Comparison of ENCODE assay signal across 26 cellular contexts in the genomic region with DNA sequence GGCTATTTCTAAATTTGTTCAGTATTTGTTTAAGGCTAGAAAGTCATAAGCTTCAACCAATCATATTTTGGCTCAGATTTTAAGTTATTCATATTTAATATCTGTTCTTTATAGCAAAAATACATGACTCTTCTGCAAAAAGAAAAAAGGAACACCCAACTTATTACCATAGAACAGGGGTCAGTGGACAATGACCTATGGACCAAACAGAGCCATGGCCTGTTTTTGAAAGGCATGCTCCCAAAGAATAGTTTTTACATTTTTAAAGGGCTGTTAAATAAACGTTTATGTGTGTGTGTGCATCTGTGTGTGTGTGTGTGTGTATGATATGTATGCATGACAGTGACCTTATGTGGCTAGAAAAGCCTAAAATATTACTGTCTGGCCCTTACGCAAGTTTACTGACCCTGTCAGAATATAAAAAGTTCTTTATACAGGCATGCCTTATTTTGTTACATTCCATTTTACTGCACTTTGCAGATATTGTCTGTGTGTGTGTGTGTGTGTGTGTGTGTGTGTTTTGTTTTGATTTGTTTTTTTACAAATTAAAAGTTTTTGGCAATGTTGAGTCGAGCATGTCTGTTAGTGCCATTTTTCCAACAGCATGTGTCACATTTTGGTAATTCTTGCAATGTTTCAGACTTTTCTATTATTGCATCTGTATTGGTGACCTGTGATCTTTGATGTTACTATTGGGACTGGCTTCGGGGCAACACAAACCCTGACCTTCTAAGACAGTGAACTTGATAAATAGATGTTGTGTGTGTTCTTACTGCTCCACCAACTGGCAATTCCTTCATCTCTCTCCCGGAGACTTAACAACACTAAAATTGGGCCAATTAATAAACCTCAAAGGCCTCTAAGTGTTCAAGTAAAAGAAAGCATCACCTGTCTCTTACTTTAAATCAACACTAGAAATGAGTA.
A peak's percentile ranks its signal among the peaks of the same experiment; 100 is the strongest.
DNase-seq lines count a peak whose midpoint lies in the region; ATAC-seq and FAIRE-seq lines count a peak whose summit lies in the region.
"Had no signal": no experiment of that assay in that cellular context is flagged by ENCODE, and none has a peak within 500 bp of the region (broad histone marks: within the 10 kb centered on the region; RNA-seq: fewer than 3 reads in every experiment).

No MANE protein-coding gene starts in this region.

- H3K27ac Mint-ChIP-seq in central memory CD8-positive, alpha-beta T cell (ENCODE audit: low read depth): peak overlapping the region; percentile 74

- H3K4me3 Mint-ChIP-seq in central memory CD8-positive, alpha-beta T cell: peak overlapping the region; percentile 60
- H3K4me3 Mint-ChIP-seq: CD4-positive, CD25-positive, alpha-beta regulatory T cell had no signal

- H3K27ac ChIP-seq in ACC112 (ENCODE audit: low read depth, low read length) (no peak overlapping the region), muscle layer of colon (ENCODE audit: low read depth, low read length) (peak overlapping the region; percentile 46)
- H3K27ac ChIP-seq: KMS-11 had no signal

- no peak overlapping the region for H3K9ac ChIP-seq in muscle layer of colon (ENCODE audit: low read length)
- H3K9ac ChIP-seq: KMS-11 had no signal

- H3K9me3 ChIP-seq in muscle layer of colon (ENCODE audit: low read length): no peaks in the 10 kb centered on the region
- H3K9me3 ChIP-seq: HAP-1 had no signal

- peaks cover 72% of the 10 kb centered on the region for H3K4me1 Mint-ChIP-seq in central memory CD8-positive, alpha-beta T cell

- DNase-seq in GM18507 (ENCODE audit: extremely low spot score, insufficient read length, low read depth): no peak
- no peak for DNase-seq in central memory CD8-positive, alpha-beta T cell (ENCODE audit: low spot score in 2 of 2)
- no peak for DNase-seq in stimulated activated CD4-positive, alpha-beta T cell treated with anti-CD3 and anti-CD28 coated beads, Interleukin-4, amount 100 ng/mL, for 4 hours
- DNase-seq in superior temporal gyrus (ENCODE audit: extremely low spot score): no peak
- DNase-seq in effector CD8-positive, alpha-beta T cell (lab: John Stamatoyannopoulos, UW): no peak
- DNase-seq in NOMO-1 treated with DMSO at 0.1 percent for 48 hours (lab: John Stamatoyannopoulos, UW; ENCODE audit: unreplicated experiment): no peak
- DNase-seq: activated CD4-positive, alpha-beta T cell treated with anti-CD3 and anti-CD28 coated beads, Interleukin-2, amount 50 U/mL, for 48 hours; activated naive CD4-positive, alpha-beta T cell; activated T-cell treated with anti-CD3 and anti-CD28 coated beads for 4 hours; anterior cingulate cortex; CD4-positive, CD25-positive, alpha-beta regulatory T cell; cerebellar nuclear complex; DMS153; effector CD4-positive, alpha-beta T cell; foreskin melanocyte; hippocampal formation; NCI-H146; NCI-H524; nucleus accumbens; RPMI8226 had no signal

- H2AFZ ChIP-seq in ACC112 (ENCODE audit: low read length, unreplicated experiment): no peak overlapping the region

- peak overlapping the region; percentile 11; the same call in 1 of the 2 replicates for H3K4me3 ChIP-seq in ACC112 (ENCODE audit: low read depth, low read length)
- H3K4me3 ChIP-seq in muscle layer of colon (ENCODE audit: low read depth in 1 of 2, low read length in 2 of 2): no peak overlapping the region
- H3K4me3 ChIP-seq: HAP-1 had no signal

- H3K4me1 ChIP-seq in ACC112 (ENCODE audit: control insufficient read depth, insufficient read depth, low read length, unreplicated experiment) (peaks cover 45% of the 10 kb centered on the region), muscle layer of colon (ENCODE audit: insufficient read depth, low read length) (peaks cover 12% of the 10 kb centered on the region)
- H3K4me1 ChIP-seq: HAP-1 had no signal

- H3K36me3 ChIP-seq in ACC112 (ENCODE audit: insufficient read depth, low read length) (peaks cover 12% of the 10 kb centered on the region; the same call in 1 of the 2 replicates), muscle layer of colon (ENCODE audit: insufficient read depth, low read length) (no peaks in the 10 kb centered on the region)
- H3K36me3 ChIP-seq: HAP-1 had no signal

- ATAC-seq in central memory CD8-positive, alpha-beta T cell (replicated peaks; ENCODE audit: extremely low read depth, poor library complexity, severe bottlenecking): no peak

- H3K36me3 Mint-ChIP-seq in central memory CD8-positive, alpha-beta T cell (ENCODE audit: insufficient read depth): peaks cover 14% of the 10 kb centered on the region

- FAIRE-seq in GM18507 (lab: Jason Lieb, UNC): peak; percentile 12
- FAIRE-seq: G401.6, urothelium cell line had no signal

- H3K27me3 ChIP-seq in ACC112 (ENCODE audit: insufficient read depth, low read length) (no peaks in the 10 kb centered on the region), muscle layer of colon (ENCODE audit: control insufficient read depth in 1 of 2, insufficient read depth in 2 of 2, low read length in 2 of 2) (no peaks in the 10 kb centered on the region)

- H3K79me2 ChIP-seq in ACC112 (ENCODE audit: control insufficient read depth, insufficient read depth, low read length, unreplicated experiment): peaks cover 61% of the 10 kb centered on the region

- H3K9me3 Mint-ChIP-seq in central memory CD8-positive, alpha-beta T cell: no peaks in the 10 kb centered on the region

- H3K27me3 Mint-ChIP-seq in central memory CD8-positive, alpha-beta T cell: no peaks in the 10 kb centered on the region
- H3K27me3 Mint-ChIP-seq: CD4-positive, CD25-positive, alpha-beta regulatory T cell had no signal
